ENCODE assay signal across 23 cellular contexts in the genomic region with DNA sequence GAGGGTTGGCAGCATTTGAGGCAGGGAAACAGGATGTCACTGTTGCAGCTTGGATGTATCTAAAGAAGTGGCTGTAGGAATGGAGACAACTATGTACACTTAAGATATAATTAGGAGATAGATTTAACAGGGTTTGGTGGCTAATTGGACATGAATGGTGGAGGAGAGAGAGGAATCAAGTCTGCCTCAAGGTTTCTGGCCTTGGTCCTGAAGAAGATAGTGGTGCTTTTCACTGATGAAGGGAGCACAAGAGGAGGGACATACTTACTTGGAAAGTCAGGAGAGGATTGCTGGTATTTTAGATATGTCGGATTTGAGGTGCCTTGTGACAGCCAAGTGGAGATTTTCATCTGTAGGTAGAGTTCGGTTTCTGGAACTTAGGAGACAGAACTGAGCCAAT.
DNase-seq lines count a peak whose midpoint lies in the region; ATAC-seq, FAIRE-seq and TF ChIP-seq lines count a peak whose summit lies in the region.
"Had no signal": no experiment of that assay in that cellular context is flagged by ENCODE, and none has a peak within 500 bp of the region (broad histone marks: within the 10 kb centered on the region; RNA-seq: fewer than 3 reads in every experiment).

No MANE protein-coding gene starts in this region.

- TF ChIP-seq CTCF in GM23338 (conservative IDR thresholded peaks at IDR 0.05; ENCODE audit: low read depth in 2 of 2) (no peak), GM12878 (IDR thresholded peaks at IDR 0.05 in 2 of 3, conservative IDR thresholded peaks at IDR 0.05 in 1 of 3; ENCODE audit: control insufficient read depth in 2 of 3, extremely low read depth in 1 of 3, insufficient read depth in 1 of 3, low read depth in 3 of 3, low read length in 3 of 3) (no peak)

- H3K27ac Mint-ChIP-seq in GM23338, result no peak overlapping the region
- H3K27ac Mint-ChIP-seq: CD4-positive, alpha-beta memory T cell; H9 had no signal

- no peaks in the 10 kb centered on the region for H3K27me3 Mint-ChIP-seq in GM23338 (ENCODE audit: insufficient read depth, low read depth, poor library complexity)

- no peaks in the 10 kb centered on the region for H3F3A ChIP-seq in GM23338 (replicated peaks; ENCODE audit: low read depth)

- no peak for TF ChIP-seq POLR2A in GM12878 (IDR thresholded peaks at IDR 0.05; ENCODE audit: low read depth, low read length)

- H3K27ac ChIP-seq in GM23338 (ENCODE audit: low read depth) (no peak overlapping the region), GM12878 (ENCODE audit: control insufficient read depth, insufficient read depth) (no peak overlapping the region)
- H3K27ac ChIP-seq: BLaER1 treated with 17β-estradiol and CSF1 and Interleukin-3, amounts not matched to agents 10 nM and 100 nM; SJSA1 had no signal

- H3K9ac ChIP-seq in GM12878 (ENCODE audit: control insufficient read depth, insufficient read depth, low read length), result no peak overlapping the region
- H3K9ac ChIP-seq: BLaER1 treated with 17β-estradiol and CSF1 and Interleukin-3, amounts not matched to agents 10 nM and 100 nM had no signal

- no peak for FAIRE-seq in GM12878 (lab: Jason Lieb, UNC)

- H3K4me3 ChIP-seq in GM23338, result no peak overlapping the region
- no peak overlapping the region for H3K4me3 ChIP-seq in GM12878
- H3K4me3 ChIP-seq: BLaER1 treated with 17β-estradiol and CSF1 and Interleukin-3, amounts not matched to agents 10 nM and 100 nM; SJSA1 had no signal

- no peak for TF ChIP-seq RAD21 in GM12878 (IDR thresholded peaks at IDR 0.05; ENCODE audit: insufficient read depth, low read depth, low read length)

- SMC1A ChIA-PET in GM12878 (lab: Charles Lee; ENCODE audit: uncharacterized antibody, unreplicated experiment), result no interaction called here

- H3K4me1 ChIP-seq in GM23338 (ENCODE audit: insufficient read depth) (no peaks in the 10 kb centered on the region; the same call in 1 of the 2 replicates), GM12878 (ENCODE audit: control insufficient read depth, insufficient read depth, low read length) (no peaks in the 10 kb centered on the region)
- H3K4me1 ChIP-seq: Caco-2, SJSA1 had no signal

- H4K20me1 ChIP-seq in GM23338 (replicated peaks; ENCODE audit: insufficient read depth) (no peaks in the 10 kb centered on the region), GM12878 (ENCODE audit: control insufficient read depth, insufficient read depth) (no peaks in the 10 kb centered on the region)

- peaks cover 10% of the 10 kb centered on the region for H3K9me2 ChIP-seq in GM23338 (ENCODE audit: insufficient read depth)

- H3K4me1 Mint-ChIP-seq in GM23338, result peaks cover 11% of the 10 kb centered on the region
- H3K4me1 Mint-ChIP-seq: CD4-positive, alpha-beta memory T cell had no signal

- no peaks in the 10 kb centered on the region for H3K9me3 ChIP-seq in GM12878 (replicated peaks; ENCODE audit: control insufficient read depth, insufficient read depth, low read length)
- H3K9me3 ChIP-seq: Caco-2, SJSA1 had no signal

- H3K9me3 Mint-ChIP-seq in GM23338, result peaks cover 6% of the 10 kb centered on the region; the same call in 1 of the 3 replicates

- H3K4me2 ChIP-seq in GM23338, result no peak overlapping the region
- no peak overlapping the region for H3K4me2 ChIP-seq in GM12878 (ENCODE audit: control insufficient read depth, insufficient read depth)
- H3K4me2 ChIP-seq: BLaER1 treated with 17β-estradiol and CSF1 and Interleukin-3, amounts not matched to agents 10 nM and 100 nM had no signal

- H3K36me3 ChIP-seq in GM23338 (ENCODE audit: insufficient read depth) (no peaks in the 10 kb centered on the region), GM12878 (ENCODE audit: control insufficient read depth in 2 of 2, insufficient read depth in 2 of 2, low read length in 1 of 2) (no peaks in the 10 kb centered on the region)
- H3K36me3 ChIP-seq: SJSA1 had no signal

- no peak for TF ChIP-seq EP300 in GM12878 (IDR thresholded peaks at IDR 0.05; ENCODE audit: borderline replicate concordance in 1 of 2, control insufficient read depth in 1 of 2, low read depth in 2 of 2, low read length in 2 of 2)

- no peak overlapping the region for H2AFZ ChIP-seq in GM23338
- no peak overlapping the region for H2AFZ ChIP-seq in GM12878 (ENCODE audit: control insufficient read depth, low read depth, low read length)

- H3K27me3 ChIP-seq in GM23338 (ENCODE audit: insufficient read depth), result no peaks in the 10 kb centered on the region
- H3K27me3 ChIP-seq in GM12878 (replicated peaks in 1 of 2; ENCODE audit: control insufficient read depth in 2 of 2, insufficient read depth in 2 of 2, low read length in 1 of 2), result no peaks in the 10 kb centered on the region; a peak in 2 of 4 replicates
- H3K27me3 ChIP-seq: BLaER1 treated with 17β-estradiol and CSF1 and Interleukin-3, amounts not matched to agents 10 nM and 100 nM; SJSA1 had no signal

- RAD21 ChIA-PET in GM12878 (lab: Charles Lee; ENCODE audit: unreplicated experiment), result no interaction called here

- intact Hi-C loops in GM12878 (cut with micrococcal nuclease; ENCODE audit: unreplicated experiment), result no loop called here

- no TSS peak for BruUV-seq in GM12878 (replicated peaks; lab: Mats Ljungman, UMichigan)

- 3% methylated on average over 2 of the region's 2 CpGs for WGBS in GM12878 (ENCODE audit: insufficient coverage, insufficient replicate concordance, low lambda C conversion rate, missing lambda C conversion rate)

- DNase-seq in GM23338 (ENCODE audit: low spot score), result no peak
- DNase-seq in Kasumi-1 (lab: John Stamatoyannopoulos, UW), result peak; percentile 1 to 7
- no peak for DNase-seq in GM12878 (ENCODE audit: low read depth, low spot score)
- peak; percentile 56 for DNase-seq in left kidney (ENCODE audit: low read depth, low spot score)
- no peak for DNase-seq in NCI-H1092 (lab: John Stamatoyannopoulos, UW)
- DNase-seq in central memory CD4-positive, alpha-beta T cell, result no peak
- DNase-seq: ACHN; Caco-2; CD4-positive, alpha-beta memory T cell; DMS 273 treated with DMSO at 0.1 percent for 48 hours; DMS79 treated with DMSO at 0.1 percent for 48 hours; H9; IMR-90; NCI-H1417; NCI-H187; NCI-H2107; NCI-H446 treated with DMSO at 0.1 percent for 48 hours; NCI-H526 treated with DMSO at 0.1 percent for 48 hours; OCI-M1 had no signal

- no peak overlapping the region for H3K4me3 Mint-ChIP-seq in GM23338
- H3K4me3 Mint-ChIP-seq: CD4-positive, alpha-beta memory T cell; H9 had no signal

- ATAC-seq in GM23338 (no peak), GM12878 (no peak), GM21576 (IDR thresholded peaks at IDR 0.05; ENCODE audit: unreplicated experiment) (no peak)
- ATAC-seq: Right ventricle myocardium inferior had no signal

- in situ Hi-C loops in GM12878 (cut with MboI), result no loop called here

- no peaks in the 10 kb centered on the region; the same call in 1 of the 2 replicates for H3K79me2 ChIP-seq in GM23338 (replicated peaks; ENCODE audit: insufficient read depth)
- H3K79me2 ChIP-seq in GM12878 (ENCODE audit: control insufficient read depth, insufficient read depth, low read length), result no peaks in the 10 kb centered on the region

- CTCF ChIA-PET in GM12878 (lab: Yijun Ruan, JAX), result no interaction called here

- POLR2A ChIA-PET in GM12878 (lab: Charles Lee), result no interaction called here

- peaks cover 11% of the 10 kb centered on the region for H3K36me3 Mint-ChIP-seq in GM23338 (ENCODE audit: low read depth)
- H3K36me3 Mint-ChIP-seq: CD4-positive, alpha-beta memory T cell had no signal

TF ChIP-seq in GM23338, 12 proteins besides CTCF, POLR2A, EP300 and RAD21 (continues in another document):
- TF ChIP-seq EZH2phosphoT487 (IDR thresholded peaks at IDR 0.05; ENCODE audit: unreplicated experiment), result no peak

TF ChIP-seq in GM12878, 131 proteins besides CTCF, POLR2A, EP300 and RAD21 (continues in another document):
- TF ChIP-seq PAX8 (IDR thresholded peaks at IDR 0.05), result no peak
- TF ChIP-seq, protein P1, sequence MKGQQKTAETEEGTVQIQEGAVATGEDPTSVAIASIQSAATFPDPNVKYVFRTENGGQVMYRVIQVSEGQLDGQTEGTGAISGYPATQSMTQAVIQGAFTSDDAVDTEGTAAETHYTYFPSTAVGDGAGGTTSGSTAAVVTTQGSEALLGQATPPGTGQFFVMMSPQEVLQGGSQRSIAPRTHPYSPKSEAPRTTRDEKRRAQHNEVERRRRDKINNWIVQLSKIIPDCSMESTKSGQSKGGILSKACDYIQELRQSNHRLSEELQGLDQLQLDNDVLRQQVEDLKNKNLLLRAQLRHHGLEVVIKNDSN (IDR thresholded peaks at IDR 0.05; ENCODE audit: borderline replicate concordance, extremely low read length, insufficient read depth, low read depth, low read length), result no peak
- TF ChIP-seq, protein P2, sequence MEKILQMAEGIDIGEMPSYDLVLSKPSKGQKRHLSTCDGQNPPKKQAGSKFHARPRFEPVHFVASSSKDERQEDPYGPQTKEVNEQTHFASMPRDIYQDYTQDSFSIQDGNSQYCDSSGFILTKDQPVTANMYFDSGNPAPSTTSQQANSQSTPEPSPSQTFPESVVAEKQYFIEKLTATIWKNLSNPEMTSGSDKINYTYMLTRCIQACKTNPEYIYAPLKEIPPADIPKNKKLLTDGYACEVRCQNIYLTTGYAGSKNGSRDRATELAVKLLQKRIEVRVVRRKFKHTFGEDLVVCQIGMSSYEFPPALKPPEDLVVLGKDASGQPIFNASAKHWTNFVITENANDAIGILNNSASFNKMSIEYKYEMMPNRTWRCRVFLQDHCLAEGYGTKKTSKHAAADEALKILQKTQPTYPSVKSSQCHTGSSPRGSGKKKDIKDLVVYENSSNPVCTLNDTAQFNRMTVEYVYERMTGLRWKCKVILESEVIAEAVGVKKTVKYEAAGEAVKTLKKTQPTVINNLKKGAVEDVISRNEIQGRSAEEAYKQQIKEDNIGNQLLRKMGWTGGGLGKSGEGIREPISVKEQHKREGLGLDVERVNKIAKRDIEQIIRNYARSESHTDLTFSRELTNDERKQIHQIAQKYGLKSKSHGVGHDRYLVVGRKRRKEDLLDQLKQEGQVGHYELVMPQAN (conservative IDR thresholded peaks at IDR 0.05), result no peak

Comparison
In these comparisons a context has a peak if more than half of its experiments do, and no peak if none do; other contexts are left out.
1. DNase-seq: peak in Kasumi-1 (2 of 2) and left kidney (single experiment); none in GM23338 (single experiment), GM12878 (single experiment), NCI-H1092 (single experiment) and central memory CD4-positive, alpha-beta T cell (single experiment).